ENCODE assay signal across 34 cellular contexts in the genomic region with DNA sequence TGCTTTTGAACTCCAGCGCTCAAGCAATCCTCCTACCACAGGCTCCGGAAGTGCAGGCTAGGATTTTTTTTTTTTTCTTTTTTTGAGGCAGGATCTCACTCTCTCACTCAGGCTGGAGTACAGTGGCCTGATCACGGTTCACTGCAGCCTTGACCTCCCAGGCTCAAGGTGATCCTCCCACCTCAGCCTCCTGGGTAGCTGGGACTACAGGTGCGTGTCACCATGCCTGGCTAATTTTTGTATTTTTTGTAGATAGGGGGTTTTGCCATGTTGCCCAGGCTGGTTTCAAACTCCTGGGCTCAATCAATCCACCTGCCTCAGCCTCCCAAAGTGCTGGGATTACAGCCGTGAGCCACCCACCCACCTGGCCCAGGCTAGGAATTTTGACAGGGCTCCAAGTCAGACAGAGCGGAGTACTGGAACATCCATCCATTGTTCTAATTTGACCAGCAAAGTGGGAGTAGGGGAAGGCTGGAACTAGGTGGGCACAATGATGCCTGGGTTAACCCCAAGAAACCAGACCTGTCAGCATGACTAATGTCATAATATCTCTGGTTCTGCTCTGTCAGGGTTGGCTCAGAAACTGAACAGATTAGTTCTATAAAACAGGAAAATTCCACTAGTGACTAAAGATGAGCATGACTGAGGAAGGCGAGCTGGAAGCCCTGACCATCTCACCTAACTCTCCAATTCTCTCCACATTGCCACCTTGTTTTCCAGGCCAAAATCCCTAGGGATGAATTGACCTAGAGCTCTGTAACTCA. TPM values are rescaled to one million over a fixed set of nuclear protein-coding genes. Genes with fewer than 3 reads are reported as not detected.
DNase-seq lines count a peak whose midpoint lies in the region; ATAC-seq and TF ChIP-seq lines count a peak whose summit lies in the region.
"Had no signal": no experiment of that assay in that cellular context is flagged by ENCODE, and none has a peak within 500 bp of the region (broad histone marks: within the 10 kb centered on the region; RNA-seq: fewer than 3 reads in every experiment).

No MANE protein-coding gene starts in this region.

- peaks cover 9% of the 10 kb centered on the region for H3K36me3 Mint-ChIP-seq in effector memory CD8-positive, alpha-beta T cell (ENCODE audit: insufficient read depth)

- peaks cover 98% of the 10 kb centered on the region for H3K79me2 ChIP-seq in DOHH2 (ENCODE audit: control insufficient read depth, low read length)

- H3K27ac Mint-ChIP-seq in effector memory CD8-positive, alpha-beta T cell, result peak overlapping the region in 1 of 2 donors; percentile 56

- no peaks in the 10 kb centered on the region for H3K27me3 Mint-ChIP-seq in effector memory CD8-positive, alpha-beta T cell
- H3K27me3 Mint-ChIP-seq: naive thymus-derived CD8-positive, alpha-beta T cell had no signal

- no peaks in the 10 kb centered on the region for H3K9me2 ChIP-seq in DOHH2 (replicated peaks; ENCODE audit: control insufficient read depth, low read length)
- H3K9me2 ChIP-seq: SK-N-SH had no signal

- H3K4me1 ChIP-seq in A673 (ENCODE audit: insufficient read depth, low read length, poor library complexity, severe bottlenecking), result peaks cover 21% of the 10 kb centered on the region
- peaks cover 30% of the 10 kb centered on the region for H3K4me1 ChIP-seq in DOHH2 (ENCODE audit: control insufficient read depth, low read length)
- peaks cover 40% of the 10 kb centered on the region for H3K4me1 ChIP-seq in foreskin keratinocyte
- H3K4me1 ChIP-seq: BLaER1 had no signal

- no peak for DNase-seq in A673 (ENCODE audit: low spot score)
- DNase-seq in foreskin keratinocyte, result peak in 1 of 2 donors; percentile 32
- no peak for DNase-seq in AG08396 (ENCODE audit: low spot score)
- DNase-seq in effector memory CD8-positive, alpha-beta T cell, result no peak
- DNase-seq in H7, result no peak
- DNase-seq: activated CD4-positive, alpha-beta T cell treated with anti-CD3 and anti-CD28 coated beads for 4 hours; activated T-cell treated with anti-CD3 and anti-CD28 coated beads, Interleukin-2, amount 50 U/mL, for 48 hours; Calu3; central memory CD4-positive, alpha-beta T cell; DMS79; foreskin melanocyte; GDM1; GOT3; heart left ventricle; kidney; midbrain; naive thymus-derived CD8-positive, alpha-beta T cell; NCI-H1105; NCI-H187 treated with DMSO at 0.1 percent for 48 hours; NCI-H510A treated with DMSO at 0.1 percent for 48 hours; nucleus accumbens; SK-N-SH; stimulated activated CD4-positive, alpha-beta T cell treated with anti-CD3 and anti-CD28 coated beads, Interleukin-12 subunit alpha, Interleukin-12 subunit beta, amount 100 ng/mL, for 4 hours; stimulated activated CD4-positive, alpha-beta T cell treated with anti-CD3 and anti-CD28 coated beads, Interleukin-2, amount 100 ng/mL, for 48 hours; substantia nigra; upper lobe of right lung had no signal

- H3K36me3 ChIP-seq in A673 (ENCODE audit: insufficient read depth, low read length, poor library complexity, severe bottlenecking), result no peaks in the 10 kb centered on the region
- peaks cover 25% of the 10 kb centered on the region for H3K36me3 ChIP-seq in DOHH2 (ENCODE audit: control insufficient read depth, low read length)
- no peaks in the 10 kb centered on the region; the same call in 1 of the 2 replicates for H3K36me3 ChIP-seq in H7 (replicated peaks; ENCODE audit: control insufficient read depth, insufficient read depth, low read length)
- H3K36me3 ChIP-seq: prostate gland, upper lobe of right lung had no signal

- peak overlapping the region; percentile 8 for H3K27ac ChIP-seq in A673 (ENCODE audit: low read depth, low read length, poor library complexity, severe bottlenecking)
- no peak overlapping the region for H3K27ac ChIP-seq in DOHH2 (ENCODE audit: low read depth, low read length)
- peak overlapping the region; percentile 52; the same call in 1 of the 2 replicates for H3K27ac ChIP-seq in VCaP
- no peak overlapping the region for H3K27ac ChIP-seq in foreskin keratinocyte
- H3K27ac ChIP-seq: BLaER1, esophagus muscularis mucosa, heart left ventricle, prostate gland, upper lobe of right lung had no signal

- H3K4me3 Mint-ChIP-seq in effector memory CD8-positive, alpha-beta T cell, result no peak overlapping the region
- H3K4me3 Mint-ChIP-seq: naive thymus-derived CD8-positive, alpha-beta T cell had no signal

- CTCF ChIA-PET in A673 (lab: Charles Lee), result no interaction called here

- TF ChIP-seq CTCF in A673 (conservative IDR thresholded peaks at IDR 0.05; ENCODE audit: low read depth, low read length) (no peak), DOHH2 (IDR thresholded peaks at IDR 0.05; ENCODE audit: low read depth, low read length, poor library complexity, severe bottlenecking) (no peak), VCaP (conservative IDR thresholded peaks at IDR 0.05) (no peak), foreskin keratinocyte (conservative IDR thresholded peaks at IDR 0.05) (no peak)

- peak; percentile 56 for ATAC-seq in foreskin keratinocyte
- ATAC-seq in GM19463 (IDR thresholded peaks at IDR 0.05; ENCODE audit: unreplicated experiment), result no peak
- ATAC-seq in effector memory CD8-positive, alpha-beta T cell (replicated peaks), result no peak
- ATAC-seq: heart left ventricle, K562, sciatic nerve, upper lobe of right lung had no signal

- no peaks in the 10 kb centered on the region; the same call in 1 of the 2 replicates for H3F3A ChIP-seq in DOHH2 (ENCODE audit: control insufficient read depth, insufficient read depth)

- intact Hi-C loops in A673 (cut with micrococcal nuclease; ENCODE audit: unreplicated experiment), result no loop called here

- H4K20me1 ChIP-seq in DOHH2 (ENCODE audit: control insufficient read depth, insufficient read depth, low read depth, low read length), result no peaks in the 10 kb centered on the region; the same call in 1 of the 2 replicates

- H3K4me3 ChIP-seq in A673 (ENCODE audit: low read depth, low read length, poor library complexity, severe bottlenecking) (no peak overlapping the region), DOHH2 (ENCODE audit: low read length) (no peak overlapping the region), H7 (ENCODE audit: insufficient read depth, low read depth, low read length) (no peak overlapping the region)
- H3K4me3 ChIP-seq: BLaER1, esophagus muscularis mucosa, heart left ventricle, K562, prostate gland, upper lobe of right lung had no signal

- H3K27me3 ChIP-seq in A673 (replicated peaks; ENCODE audit: insufficient read depth, low read depth, low read length, poor library complexity) (no peaks in the 10 kb centered on the region), DOHH2 (ENCODE audit: control insufficient read depth, low read length) (no peaks in the 10 kb centered on the region), foreskin keratinocyte (no peaks in the 10 kb centered on the region), H7 (ENCODE audit: control insufficient read depth, insufficient read depth, low read length) (no peaks in the 10 kb centered on the region)
- H3K27me3 ChIP-seq: BLaER1, esophagus muscularis mucosa, heart left ventricle, upper lobe of right lung had no signal

- H3K9me3 Mint-ChIP-seq in effector memory CD8-positive, alpha-beta T cell, result no peaks in the 10 kb centered on the region
- H3K9me3 Mint-ChIP-seq: naive thymus-derived CD8-positive, alpha-beta T cell had no signal

- no TSS peak for BruUV-seq in A673 (replicated peaks; lab: Mats Ljungman, UMichigan)

- peak overlapping the region; percentile 4; the same call in 1 of the 2 replicates for H3K4me2 ChIP-seq in DOHH2 (ENCODE audit: low read length)
- H3K4me2 ChIP-seq: BLaER1, SK-N-SH had no signal

- POLR2A ChIA-PET in A673 (lab: Charles Lee; ENCODE audit: low non-redundant PET), result no interaction called here

- H3K9me3 ChIP-seq in A673 (ENCODE audit: low read depth, low read length, poor library complexity, severe bottlenecking), result no peaks in the 10 kb centered on the region
- no peaks in the 10 kb centered on the region for H3K9me3 ChIP-seq in DOHH2 (ENCODE audit: control insufficient read depth, insufficient read depth, low read length)
- H3K9me3 ChIP-seq: prostate gland, SK-N-SH, upper lobe of right lung had no signal

- H3K4me1 Mint-ChIP-seq in effector memory CD8-positive, alpha-beta T cell (ENCODE audit: low read depth in 2 of 2), result peaks cover 27 to 31% of the 10 kb centered on the region in 2 donors

RNA-seq across cellular contexts. Expression of a gene that starts 9.2 kb away (rescaled TPM):
- total RNA-seq in A673 (2021) (17.2 and 18.0 TPM in 2 replicates), foreskin keratinocyte (8.9 and 9.8 TPM in 2 replicates)
- polyA plus RNA-seq in foreskin keratinocyte, result 3.1 and 3.5 TPM in 2 replicates
- total RNA-seq in H7 (2014; rRNA removed; shearing (Covaris generic)), result 15.6 and 18.3 TPM in 2 replicates

RNA-seq across cellular contexts. Expression of a gene that starts 29.7 kb away (rescaled TPM):
- total RNA-seq in A673 (2021), result 55.1 and 68.8 TPM in 2 replicates
- 39.7 and 48.9 TPM in 2 replicates for total RNA-seq in foreskin keratinocyte
- polyA plus RNA-seq in foreskin keratinocyte, result 24.1 and 32.0 TPM in 2 replicates
- 33.5 and 41.3 TPM in 2 replicates for total RNA-seq in H7 (2014; rRNA removed; shearing (Covaris generic))

RNA-seq across cellular contexts. Expression of a gene that starts 33.6 kb away (rescaled TPM):
- total RNA-seq in A673 (2021) (102 and 118 TPM in 2 replicates), foreskin keratinocyte (104 and 110 TPM in 2 replicates)
- polyA plus RNA-seq in foreskin keratinocyte, result 113 and 122 TPM in 2 replicates
- 151 and 170 TPM in 2 replicates for total RNA-seq in H7 (2014; rRNA removed; shearing (Covaris generic))

Comparison
In these comparisons a context has a peak if more than half of its experiments do, and no peak if none do; other contexts are left out.
1. H3K27ac ChIP-seq: peak in A673 (single experiment) and VCaP (single experiment); none in DOHH2 (single experiment) and foreskin keratinocyte (single experiment).